In genomic region chr20:38892091-38892981, GRCh38 we compare ENCODE assay signal across 10 cellular contexts. TPM values are rescaled to one million over a fixed set of nuclear protein-coding genes. Genes with fewer than 3 reads are reported as not detected.
DNase-seq lines count a peak whose midpoint lies in the region; ATAC-seq and TF ChIP-seq lines count a peak whose summit lies in the region.
"Had no signal": no experiment of that assay in that cellular context is flagged by ENCODE, and none has a peak within 500 bp of the region (broad histone marks: within the 10 kb centered on the region; RNA-seq: fewer than 3 reads in every experiment).

No MANE protein-coding gene starts in this region.

- no peaks in the 10 kb centered on the region for H3K9me3 Mint-ChIP-seq in immature natural killer cell
- H3K9me3 Mint-ChIP-seq: WTC11 had no signal

- POLR2A ChIA-PET in HEK293T (lab: Yijun Ruan, JAX), result no interaction called here

- H3K27me3 Mint-ChIP-seq in immature natural killer cell (ENCODE audit: low read depth in 3 of 3), result peaks cover 3 to 12% (median 4%) of the 10 kb centered on the region in 3 donors

- H4K20me1 ChIP-seq in MM.1S (ENCODE audit: insufficient read depth, low read length), result no peaks in the 10 kb centered on the region

- no peak overlapping the region for H3K4me3 ChIP-seq in MM.1S (ENCODE audit: low read length)
- no peak overlapping the region for H3K4me3 ChIP-seq in foreskin fibroblast (ENCODE audit: low read depth in 1 of 2, low read length in 2 of 2)
- no peak overlapping the region for H3K4me3 ChIP-seq in colonic mucosa
- H3K4me3 ChIP-seq: lung had no signal

- no peaks in the 10 kb centered on the region for H3K9me3 ChIP-seq in MM.1S (replicated peaks; ENCODE audit: insufficient read depth, low read length)
- H3K9me3 ChIP-seq in colonic mucosa, result no peaks in the 10 kb centered on the region

- H3F3A ChIP-seq in MM.1S (ENCODE audit: insufficient read depth, low read length), result peaks cover 46% of the 10 kb centered on the region

- H3K36me3 ChIP-seq in MM.1S (replicated peaks; ENCODE audit: insufficient read depth, low read length) (no peaks in the 10 kb centered on the region), colonic mucosa (no peaks in the 10 kb centered on the region)

- TF ChIP-seq CTCF in MM.1S (IDR thresholded peaks at IDR 0.05; ENCODE audit: low read length) (no peak), foreskin fibroblast (IDR thresholded peaks at IDR 0.05; ENCODE audit: low read depth, low read length) (no peak), colonic mucosa (IDR thresholded peaks at IDR 0.05) (no peak), foreskin keratinocyte (conservative IDR thresholded peaks at IDR 0.05) (no peak)

- intact Hi-C loops in colonic mucosa (cut with DNase I), result loop anchor here (2.0 to 10.0 kb wide), 2 partner anchors 32 to 248 kb away; no protein-coding TSS in a partner anchor

- H3K27me3 ChIP-seq in MM.1S (replicated peaks; ENCODE audit: insufficient read depth, low read length), result no peaks in the 10 kb centered on the region
- no peaks in the 10 kb centered on the region for H3K27me3 ChIP-seq in colonic mucosa
- H3K27me3 ChIP-seq in foreskin keratinocyte, result peaks cover 14% of the 10 kb centered on the region

- peak overlapping the region in 4 of 5 donors; percentile 8 to 72 (median 27) for H3K4me3 Mint-ChIP-seq in immature natural killer cell

- peaks cover 5 to 11% (median 6%) of the 10 kb centered on the region in 3 donors for H3K36me3 Mint-ChIP-seq in immature natural killer cell
- H3K36me3 Mint-ChIP-seq: WTC11 had no signal

- DNase-seq in MM.1S (peak; percentile 73), immature natural killer cell (no peak), foreskin fibroblast (no peak), HEK293T (ENCODE audit: extremely low spot score) (no peak), colonic mucosa (no peak), foreskin keratinocyte (no peak)

- H3K4me2 ChIP-seq in MM.1S (ENCODE audit: low read depth, low read length), result peak overlapping the region; percentile 49

- H3K9me2 ChIP-seq in MM.1S (replicated peaks; ENCODE audit: insufficient read depth, low read length), result no peaks in the 10 kb centered on the region

- H2AFZ ChIP-seq in MM.1S (ENCODE audit: low read length), result no peak overlapping the region

- ATAC-seq in GM18520 (IDR thresholded peaks at IDR 0.05; ENCODE audit: unreplicated experiment), result peak; percentile 44
- ATAC-seq in GM21737 (IDR thresholded peaks at IDR 0.05; ENCODE audit: unreplicated experiment), result peak; percentile 46
- ATAC-seq in foreskin keratinocyte, result no peak

- CTCF ChIA-PET in HEK293T (lab: Yijun Ruan, JAX), result interaction anchor here (0.6 to 0.8 kb wide), 2 partner anchors 12 to 46 kb away, joined by 3 read pairs; no protein-coding TSS in a partner anchor

- H3K27ac Mint-ChIP-seq in immature natural killer cell, result peak overlapping the region; percentile 87 to 97 (median 96)
- H3K27ac Mint-ChIP-seq: WTC11 had no signal

- H3K9ac ChIP-seq in MM.1S (ENCODE audit: low read length) (peak overlapping the region; percentile 59), colonic mucosa (ENCODE audit: low read depth in 2 of 2, low read length in 2 of 2) (no peak overlapping the region)

- H3K4me1 ChIP-seq in MM.1S (ENCODE audit: low read length) (peaks cover 46% of the 10 kb centered on the region), colonic mucosa (no peaks in the 10 kb centered on the region), foreskin keratinocyte (no peaks in the 10 kb centered on the region)

- H3K27ac ChIP-seq in MM.1S (ENCODE audit: low read length) (peak overlapping the region; percentile 95), colonic mucosa (no peak overlapping the region), foreskin keratinocyte (no peak overlapping the region)

- peaks cover 39 to 51% of the 10 kb centered on the region in 2 donors for H3K4me1 Mint-ChIP-seq in immature natural killer cell

- peaks cover 67% of the 10 kb centered on the region for H3K79me2 ChIP-seq in MM.1S (ENCODE audit: low read length)

TF ChIP-seq in HEK293T, 16 proteins besides CTCF, POLR2A, EP300 and RAD21:
- TF ChIP-seq NFRKB (IDR thresholded peaks at IDR 0.05), result no peak
- TF ChIP-seq SP1 (IDR thresholded peaks at IDR 0.05), result no peak
- no peak for TF ChIP-seq L3MBTL2 (conservative IDR thresholded peaks at IDR 0.05)
- TF ChIP-seq BHLHE40 (IDR thresholded peaks at IDR 0.05; ENCODE audit: borderline replicate concordance), result no peak
- no peak for TF ChIP-seq TARDBP (IDR thresholded peaks at IDR 0.05)
- TF ChIP-seq ZNF384 (IDR thresholded peaks at IDR 0.05), result no peak
- TF ChIP-seq, protein P1, sequence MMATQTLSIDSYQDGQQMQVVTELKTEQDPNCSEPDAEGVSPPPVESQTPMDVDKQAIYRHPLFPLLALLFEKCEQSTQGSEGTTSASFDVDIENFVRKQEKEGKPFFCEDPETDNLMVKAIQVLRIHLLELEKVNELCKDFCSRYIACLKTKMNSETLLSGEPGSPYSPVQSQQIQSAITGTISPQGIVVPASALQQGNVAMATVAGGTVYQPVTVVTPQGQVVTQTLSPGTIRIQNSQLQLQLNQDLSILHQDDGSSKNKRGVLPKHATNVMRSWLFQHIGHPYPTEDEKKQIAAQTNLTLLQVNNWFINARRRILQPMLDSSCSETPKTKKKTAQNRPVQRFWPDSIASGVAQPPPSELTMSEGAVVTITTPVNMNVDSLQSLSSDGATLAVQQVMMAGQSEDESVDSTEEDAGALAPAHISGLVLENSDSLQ (IDR thresholded peaks at IDR 0.05), result no peak

RNA-seq across cellular contexts. Expression of gene FAM83D, which starts 33.9 kb away (rescaled TPM):
- polyA plus RNA-seq in immature natural killer cell, result under 1 TPM in 2 of 3 donors, not detected in 1; 0.25 to 0.58 TPM
- 10 to 100 TPM; 25.5 to 32.6 TPM for total RNA-seq in colonic mucosa
- total RNA-seq in foreskin keratinocyte, result 38.1 and 51.8 TPM in 2 replicates
- 24.9 and 36.6 TPM in 2 replicates for polyA plus RNA-seq in foreskin keratinocyte
